ENCODE assay signal across 1 cellular context in the genomic region with DNA sequence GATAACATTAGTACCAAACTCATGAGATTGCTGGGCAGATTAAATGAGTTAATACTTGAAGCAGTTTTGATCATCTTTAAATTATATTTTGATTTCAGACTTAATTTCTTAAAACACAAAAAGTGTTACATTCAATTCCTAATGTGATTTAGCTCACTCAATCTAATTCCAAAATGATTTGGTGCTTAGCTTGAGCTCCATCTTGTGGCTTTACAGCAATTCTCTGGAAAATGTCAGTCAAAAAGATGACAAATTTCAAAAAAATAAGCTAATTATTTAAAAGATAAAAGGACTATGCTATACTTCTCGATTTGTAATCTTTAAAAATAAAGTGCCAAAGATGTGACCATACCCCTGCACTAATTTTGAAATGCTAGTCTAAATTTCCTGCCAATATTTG.
TF ChIP-seq lines count a peak whose summit lies in the region.

No MANE protein-coding gene starts in this region.

TF ChIP-seq in GM23338, 12 proteins besides CTCF, POLR2A, EP300 and RAD21 (continued from another document):
- TF ChIP-seq, protein P1, sequence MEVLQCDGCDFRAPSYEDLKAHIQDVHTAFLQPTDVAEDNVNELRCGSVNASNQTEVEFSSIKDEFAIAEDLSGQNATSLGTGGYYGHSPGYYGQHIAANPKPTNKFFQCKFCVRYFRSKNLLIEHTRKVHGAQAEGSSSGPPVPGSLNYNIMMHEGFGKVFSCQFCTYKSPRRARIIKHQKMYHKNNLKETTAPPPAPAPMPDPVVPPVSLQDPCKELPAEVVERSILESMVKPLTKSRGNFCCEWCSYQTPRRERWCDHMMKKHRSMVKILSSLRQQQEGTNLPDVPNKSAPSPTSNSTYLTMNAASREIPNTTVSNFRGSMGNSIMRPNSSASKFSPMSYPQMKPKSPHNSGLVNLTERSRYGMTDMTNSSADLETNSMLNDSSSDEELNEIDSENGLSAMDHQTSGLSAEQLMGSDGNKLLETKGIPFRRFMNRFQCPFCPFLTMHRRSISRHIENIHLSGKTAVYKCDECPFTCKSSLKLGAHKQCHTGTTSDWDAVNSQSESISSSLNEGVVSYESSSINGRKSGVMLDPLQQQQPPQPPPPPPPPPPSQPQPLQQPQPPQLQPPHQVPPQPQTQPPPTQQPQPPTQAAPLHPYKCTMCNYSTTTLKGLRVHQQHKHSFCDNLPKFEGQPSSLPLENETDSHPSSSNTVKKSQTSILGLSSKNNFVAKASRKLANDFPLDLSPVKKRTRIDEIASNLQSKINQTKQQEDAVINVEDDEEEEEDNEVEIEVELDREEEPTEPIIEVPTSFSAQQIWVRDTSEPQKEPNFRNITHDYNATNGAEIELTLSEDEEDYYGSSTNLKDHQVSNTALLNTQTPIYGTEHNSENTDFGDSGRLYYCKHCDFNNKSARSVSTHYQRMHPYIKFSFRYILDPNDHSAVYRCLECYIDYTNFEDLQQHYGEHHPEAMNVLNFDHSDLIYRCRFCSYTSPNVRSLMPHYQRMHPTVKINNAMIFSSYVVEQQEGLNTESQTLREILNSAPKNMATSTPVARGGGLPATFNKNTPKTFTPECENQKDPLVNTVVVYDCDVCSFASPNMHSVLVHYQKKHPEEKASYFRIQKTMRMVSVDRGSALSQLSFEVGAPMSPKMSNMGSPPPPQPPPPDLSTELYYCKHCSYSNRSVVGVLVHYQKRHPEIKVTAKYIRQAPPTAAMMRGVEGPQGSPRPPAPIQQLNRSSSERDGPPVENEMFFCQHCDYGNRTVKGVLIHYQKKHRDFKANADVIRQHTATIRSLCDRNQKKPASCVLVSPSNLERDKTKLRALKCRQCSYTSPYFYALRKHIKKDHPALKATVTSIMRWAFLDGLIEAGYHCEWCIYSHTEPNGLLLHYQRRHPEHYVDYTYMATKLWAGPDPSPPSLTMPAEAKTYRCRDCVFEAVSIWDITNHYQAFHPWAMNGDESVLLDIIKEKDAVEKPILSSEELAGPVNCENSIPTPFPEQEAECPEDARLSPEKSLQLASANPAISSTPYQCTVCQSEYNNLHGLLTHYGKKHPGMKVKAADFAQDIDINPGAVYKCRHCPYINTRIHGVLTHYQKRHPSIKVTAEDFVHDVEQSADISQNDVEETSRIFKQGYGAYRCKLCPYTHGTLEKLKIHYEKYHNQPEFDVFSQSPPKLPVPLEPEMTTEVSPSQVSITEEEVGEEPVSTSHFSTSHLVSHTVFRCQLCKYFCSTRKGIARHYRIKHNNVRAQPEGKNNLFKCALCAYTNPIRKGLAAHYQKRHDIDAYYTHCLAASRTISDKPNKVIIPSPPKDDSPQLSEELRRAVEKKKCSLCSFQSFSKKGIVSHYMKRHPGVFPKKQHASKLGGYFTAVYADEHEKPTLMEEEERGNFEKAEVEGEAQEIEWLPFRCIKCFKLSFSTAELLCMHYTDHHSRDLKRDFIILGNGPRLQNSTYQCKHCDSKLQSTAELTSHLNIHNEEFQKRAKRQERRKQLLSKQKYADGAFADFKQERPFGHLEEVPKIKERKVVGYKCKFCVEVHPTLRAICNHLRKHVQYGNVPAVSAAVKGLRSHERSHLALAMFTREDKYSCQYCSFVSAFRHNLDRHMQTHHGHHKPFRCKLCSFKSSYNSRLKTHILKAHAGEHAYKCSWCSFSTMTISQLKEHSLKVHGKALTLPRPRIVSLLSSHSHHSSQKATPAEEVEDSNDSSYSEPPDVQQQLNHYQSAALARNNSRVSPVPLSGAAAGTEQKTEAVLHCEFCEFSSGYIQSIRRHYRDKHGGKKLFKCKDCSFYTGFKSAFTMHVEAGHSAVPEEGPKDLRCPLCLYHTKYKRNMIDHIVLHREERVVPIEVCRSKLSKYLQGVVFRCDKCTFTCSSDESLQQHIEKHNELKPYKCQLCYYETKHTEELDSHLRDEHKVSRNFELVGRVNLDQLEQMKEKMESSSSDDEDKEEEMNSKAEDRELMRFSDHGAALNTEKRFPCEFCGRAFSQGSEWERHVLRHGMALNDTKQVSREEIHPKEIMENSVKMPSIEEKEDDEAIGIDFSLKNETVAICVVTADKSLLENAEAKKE (CRISPR knock-in tag; IDR thresholded peaks at IDR 0.05): no peak
- TF ChIP-seq NANOG (IDR thresholded peaks at IDR 0.05; ENCODE audit: borderline replicate concordance): no peak
- TF ChIP-seq JUNB (IDR thresholded peaks at IDR 0.05; ENCODE audit: unreplicated experiment): no peak
- no peak for TF ChIP-seq POLR2AphosphoS5 (IDR thresholded peaks at IDR 0.05; ENCODE audit: low read depth)
- no peak for TF ChIP-seq ZNF331 (CRISPR knock-in tag; IDR thresholded peaks at IDR 0.05; ENCODE audit: low read depth)
- TF ChIP-seq, protein P2, sequence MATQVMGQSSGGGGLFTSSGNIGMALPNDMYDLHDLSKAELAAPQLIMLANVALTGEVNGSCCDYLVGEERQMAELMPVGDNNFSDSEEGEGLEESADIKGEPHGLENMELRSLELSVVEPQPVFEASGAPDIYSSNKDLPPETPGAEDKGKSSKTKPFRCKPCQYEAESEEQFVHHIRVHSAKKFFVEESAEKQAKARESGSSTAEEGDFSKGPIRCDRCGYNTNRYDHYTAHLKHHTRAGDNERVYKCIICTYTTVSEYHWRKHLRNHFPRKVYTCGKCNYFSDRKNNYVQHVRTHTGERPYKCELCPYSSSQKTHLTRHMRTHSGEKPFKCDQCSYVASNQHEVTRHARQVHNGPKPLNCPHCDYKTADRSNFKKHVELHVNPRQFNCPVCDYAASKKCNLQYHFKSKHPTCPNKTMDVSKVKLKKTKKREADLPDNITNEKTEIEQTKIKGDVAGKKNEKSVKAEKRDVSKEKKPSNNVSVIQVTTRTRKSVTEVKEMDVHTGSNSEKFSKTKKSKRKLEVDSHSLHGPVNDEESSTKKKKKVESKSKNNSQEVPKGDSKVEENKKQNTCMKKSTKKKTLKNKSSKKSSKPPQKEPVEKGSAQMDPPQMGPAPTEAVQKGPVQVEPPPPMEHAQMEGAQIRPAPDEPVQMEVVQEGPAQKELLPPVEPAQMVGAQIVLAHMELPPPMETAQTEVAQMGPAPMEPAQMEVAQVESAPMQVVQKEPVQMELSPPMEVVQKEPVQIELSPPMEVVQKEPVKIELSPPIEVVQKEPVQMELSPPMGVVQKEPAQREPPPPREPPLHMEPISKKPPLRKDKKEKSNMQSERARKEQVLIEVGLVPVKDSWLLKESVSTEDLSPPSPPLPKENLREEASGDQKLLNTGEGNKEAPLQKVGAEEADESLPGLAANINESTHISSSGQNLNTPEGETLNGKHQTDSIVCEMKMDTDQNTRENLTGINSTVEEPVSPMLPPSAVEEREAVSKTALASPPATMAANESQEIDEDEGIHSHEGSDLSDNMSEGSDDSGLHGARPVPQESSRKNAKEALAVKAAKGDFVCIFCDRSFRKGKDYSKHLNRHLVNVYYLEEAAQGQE (IDR thresholded peaks at IDR 0.05; ENCODE audit: unreplicated experiment): no peak
- TF ChIP-seq, protein P3, sequence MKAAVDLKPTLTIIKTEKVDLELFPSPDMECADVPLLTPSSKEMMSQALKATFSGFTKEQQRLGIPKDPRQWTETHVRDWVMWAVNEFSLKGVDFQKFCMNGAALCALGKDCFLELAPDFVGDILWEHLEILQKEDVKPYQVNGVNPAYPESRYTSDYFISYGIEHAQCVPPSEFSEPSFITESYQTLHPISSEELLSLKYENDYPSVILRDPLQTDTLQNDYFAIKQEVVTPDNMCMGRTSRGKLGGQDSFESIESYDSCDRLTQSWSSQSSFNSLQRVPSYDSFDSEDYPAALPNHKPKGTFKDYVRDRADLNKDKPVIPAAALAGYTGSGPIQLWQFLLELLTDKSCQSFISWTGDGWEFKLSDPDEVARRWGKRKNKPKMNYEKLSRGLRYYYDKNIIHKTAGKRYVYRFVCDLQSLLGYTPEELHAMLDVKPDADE (IDR thresholded peaks at IDR 0.05): no peak
- TF ChIP-seq EZH2 (IDR thresholded peaks at IDR 0.05; ENCODE audit: low read depth, unreplicated experiment): no peak
- no peak for TF ChIP-seq ZNF114 (CRISPR knock-in tag; IDR thresholded peaks at IDR 0.05)
